In genomic region chr2:43139501-43139900, GRCh38 we compare ENCODE assay signal across 13 cellular contexts.
DNase-seq lines count a peak whose midpoint lies in the region; ATAC-seq and TF ChIP-seq lines count a peak whose summit lies in the region.
"Had no signal": no experiment of that assay in that cellular context is flagged by ENCODE, and none has a peak within 500 bp of the region (broad histone marks: within the 10 kb centered on the region; RNA-seq: fewer than 3 reads in every experiment).

No MANE protein-coding gene starts in this region.

- intact Hi-C loops in IMR-90 (cut with micrococcal nuclease) (no loop called here), natural killer cell (cut with micrococcal nuclease) (loop anchor here (5.0 kb wide), 1 partner anchor 327 kb away; no protein-coding TSS in a partner anchor)

- no peak overlapping the region for H4K8ac ChIP-seq in IMR-90 (ENCODE audit: low read depth in 2 of 2, low read length in 2 of 2)

- peaks cover 46 to 74% (median 65%) of the 10 kb centered on the region in 10 experiments for H3K4me1 ChIP-seq in BLaER1 treated with 17β-estradiol and CSF1 and Interleukin-3, amounts not matched to agents 10 nM and 100 nM
- H3K4me1 ChIP-seq in IMR-90 (ENCODE audit: control insufficient read depth, insufficient read depth, low read length): peaks cover 2% of the 10 kb centered on the region; the same call in 1 of the 2 replicates
- H3K4me1 ChIP-seq: SJCRH30 had no signal

- peak overlapping the region in 6 of 11 experiments; percentile 0 to 47 (median 32); a peak in 6 of 22 replicates for H3K27ac ChIP-seq in BLaER1 treated with 17β-estradiol and CSF1 and Interleukin-3, amounts not matched to agents 10 nM and 100 nM
- no peak overlapping the region for H3K27ac ChIP-seq in IMR-90 (ENCODE audit: insufficient read depth, low read length)
- H3K27ac ChIP-seq: SJCRH30 had no signal

- H3K4ac ChIP-seq in IMR-90 (ENCODE audit: low read depth, low read length): no peak overlapping the region

- H3K27me3 Mint-ChIP-seq in activated naive CD8-positive, alpha-beta T cell treated with anti-CD3 and anti-CD28 coated beads, Interleukin-2, amount 10 ng/mL, durations not matched to agents 7 days and 5 days: no peaks in the 10 kb centered on the region
- no peaks in the 10 kb centered on the region for H3K27me3 Mint-ChIP-seq in natural killer cell (ENCODE audit: low read depth in 2 of 2)

- peak overlapping the region; percentile 94 for H3K27ac Mint-ChIP-seq in activated naive CD8-positive, alpha-beta T cell treated with anti-CD3 and anti-CD28 coated beads, Interleukin-2, amount 10 ng/mL, durations not matched to agents 7 days and 5 days
- H3K27ac Mint-ChIP-seq in natural killer cell: peak overlapping the region; percentile 87 to 96

- TF ChIP-seq CTCF in IMR-90 (conservative IDR thresholded peaks at IDR 0.05; ENCODE audit: low read depth, low read length) (no peak), natural killer cell (IDR thresholded peaks at IDR 0.05) (no peak)

- no peak overlapping the region for H2BK20ac ChIP-seq in IMR-90 (ENCODE audit: low read depth, low read length)

- H3K36me3 ChIP-seq in BLaER1 treated with 17β-estradiol and CSF1 and Interleukin-3, amounts not matched to agents 10 nM and 100 nM: no peaks in the 10 kb centered on the region
- no peaks in the 10 kb centered on the region for H3K36me3 ChIP-seq in IMR-90 (ENCODE audit: control insufficient read depth, insufficient read depth, low read length)
- H3K36me3 ChIP-seq: colonic mucosa, SJCRH30 had no signal

- peak overlapping the region; percentile 35 to 77 (median 73) for H3K4me2 ChIP-seq in BLaER1 treated with 17β-estradiol and CSF1 and Interleukin-3, amounts not matched to agents 10 nM and 100 nM
- H3K4me2 ChIP-seq in IMR-90 (ENCODE audit: low read depth, low read length): no peak overlapping the region

- in situ Hi-C loops in IMR-90 (cut with MboI; ENCODE audit: low sequenced_read_pairs): no loop called here

- H3K9me1 ChIP-seq in IMR-90 (ENCODE audit: insufficient read depth, low read length): 0 out of 2 replicates have a peak, but pooled peaks cover 2% of the 10 kb centered on the region

- no peak overlapping the region for H3K18ac ChIP-seq in IMR-90 (ENCODE audit: low read depth, low read length)

- ATAC-seq in IMR-90 (ENCODE audit: low read depth) (no peak), natural killer cell (peak in 1 of 3 donors; percentile 6), GM21423 (IDR thresholded peaks at IDR 0.05; ENCODE audit: unreplicated experiment) (no peak), HG02798 (IDR thresholded peaks at IDR 0.05; ENCODE audit: poor library complexity, unreplicated experiment) (no peak)
- ATAC-seq in activated naive CD8-positive, alpha-beta T cell treated with anti-CD3 and anti-CD28 coated beads, Interleukin-2, amount 10 ng/mL, durations not matched to agents 7 days and 5 days (ENCODE audit: low read depth): no peak

- H4K20me1 ChIP-seq in BLaER1 treated with 17β-estradiol and CSF1 and Interleukin-3, amounts not matched to agents 10 nM and 100 nM: no peaks in the 10 kb centered on the region
- no peaks in the 10 kb centered on the region for H4K20me1 ChIP-seq in IMR-90 (ENCODE audit: insufficient read depth, low read length)

- H2AFZ ChIP-seq in IMR-90 (replicated peaks; ENCODE audit: low read length, poor library complexity): no peak overlapping the region

- no peaks in the 10 kb centered on the region for H3K9me3 ChIP-seq in BLaER1 treated with 17β-estradiol and CSF1 and Interleukin-3, amounts not matched to agents 10 nM and 100 nM (replicated peaks in 1 of 11)
- H3K9me3 ChIP-seq in IMR-90 (ENCODE audit: control insufficient read depth, insufficient read depth, low read length): no peaks in the 10 kb centered on the region
- H3K9me3 ChIP-seq: colonic mucosa, SJCRH30 had no signal

- TF ChIP-seq RAD21 in IMR-90 (IDR thresholded peaks at IDR 0.05; ENCODE audit: low read length): no peak

- no peak overlapping the region for H3K14ac ChIP-seq in IMR-90 (replicated peaks; ENCODE audit: low read depth, low read length)

- CTCF ChIA-PET in IMR-90 (lab: Yijun Ruan, JAX): interaction anchor here (0.8 kb wide), 1 partner anchor 10 kb away, joined by 8 read pairs; no protein-coding TSS in a partner anchor

- peak overlapping the region; percentile 76 for H3K4me3 Mint-ChIP-seq in activated naive CD8-positive, alpha-beta T cell treated with anti-CD3 and anti-CD28 coated beads, Interleukin-2, amount 10 ng/mL, durations not matched to agents 7 days and 5 days
- peak overlapping the region; percentile 87 for H3K4me3 Mint-ChIP-seq in natural killer cell

- no peak for TF ChIP-seq POLR2A in IMR-90 (IDR thresholded peaks at IDR 0.05; ENCODE audit: low read depth, low read length)

- H3K9me3 Mint-ChIP-seq in activated naive CD8-positive, alpha-beta T cell treated with anti-CD3 and anti-CD28 coated beads, Interleukin-2, amount 10 ng/mL, durations not matched to agents 7 days and 5 days: no peaks in the 10 kb centered on the region
- no peaks in the 10 kb centered on the region for H3K9me3 Mint-ChIP-seq in natural killer cell

- H3K27me3 ChIP-seq in BLaER1 treated with 17β-estradiol and CSF1 and Interleukin-3, amounts not matched to agents 10 nM and 100 nM: no peaks in the 10 kb centered on the region
- H3K27me3 ChIP-seq in IMR-90 (ENCODE audit: control insufficient read depth, insufficient read depth, low read length): no peaks in the 10 kb centered on the region
- H3K27me3 ChIP-seq: colonic mucosa, SJCRH30 had no signal

- no peak for DNase-seq in IMR-90
- no peak for DNase-seq in activated naive CD8-positive, alpha-beta T cell treated with anti-CD3 and anti-CD28 coated beads, Interleukin-2, amount 10 ng/mL, durations not matched to agents 7 days and 5 days
- DNase-seq in natural killer cell: no peak
- DNase-seq in A172 (ENCODE audit: low spot score): no peak
- no peak for DNase-seq in NCI-H2171 treated with DMSO at 0.1 percent for 48 hours (lab: John Stamatoyannopoulos, UW)
- DNase-seq: colonic mucosa, COR-L47, Karpas-422, NCI-H187 treated with DMSO at 0.1 percent for 48 hours, SJCRH30 had no signal

- no peak overlapping the region for H2AK9ac ChIP-seq in IMR-90 (replicated peaks; ENCODE audit: low read depth, low read length, poor library complexity)

- H4K91ac ChIP-seq in IMR-90 (ENCODE audit: insufficient read depth, low read depth, low read length): no peak overlapping the region; the same call in 1 of the 2 replicates

- H3K9ac ChIP-seq in BLaER1 treated with 17β-estradiol and CSF1 and Interleukin-3, amounts not matched to agents 10 nM and 100 nM: no peak overlapping the region
- H3K9ac ChIP-seq in IMR-90 (ENCODE audit: low read depth, low read length): no peak overlapping the region

- no peak overlapping the region for H2BK15ac ChIP-seq in IMR-90 (ENCODE audit: low read depth, low read length)

- BruUV-seq in IMR-90 (replicated peaks; lab: Mats Ljungman, UMichigan): no TSS peak

- POLR2A ChIA-PET in IMR-90 (lab: Charles Lee; ENCODE audit: unreplicated experiment): no interaction called here
- POLR2A ChIA-PET in activated naive CD8-positive, alpha-beta T cell treated with anti-CD3 and anti-CD28 coated beads, Interleukin-2, amount 10 ng/mL, durations not matched to agents 7 days and 5 days (lab: Charles Lee): interaction anchor here (0.8 to 22.2 kb wide), 14 partner anchors 9 to 83 kb away, joined by 3 to 1375 read pairs (median 8); partner anchors contain the start of gene ZFP36L2

- H3K36me3 Mint-ChIP-seq in activated naive CD8-positive, alpha-beta T cell treated with anti-CD3 and anti-CD28 coated beads, Interleukin-2, amount 10 ng/mL, durations not matched to agents 7 days and 5 days: peaks cover 23% of the 10 kb centered on the region
- no peaks in the 10 kb centered on the region for H3K36me3 Mint-ChIP-seq in natural killer cell

- H3K4me3 ChIP-seq in BLaER1 treated with 17β-estradiol and CSF1 and Interleukin-3, amounts not matched to agents 10 nM and 100 nM: no peak overlapping the region
- no peak overlapping the region for H3K4me3 ChIP-seq in IMR-90 (ENCODE audit: insufficient read depth, low read depth, low read length)
- H3K4me3 ChIP-seq: colonic mucosa, SJCRH30 had no signal

- H2BK120ac ChIP-seq in IMR-90 (ENCODE audit: low read depth, low read length): no peak overlapping the region

- H3K23ac ChIP-seq in IMR-90 (ENCODE audit: low read depth, low read length): no peak overlapping the region

- H3K4me1 Mint-ChIP-seq in activated naive CD8-positive, alpha-beta T cell treated with anti-CD3 and anti-CD28 coated beads, Interleukin-2, amount 10 ng/mL, durations not matched to agents 7 days and 5 days: peaks cover 69% of the 10 kb centered on the region
- peaks cover 61 to 76% of the 10 kb centered on the region in 2 donors for H3K4me1 Mint-ChIP-seq in natural killer cell

- no peaks in the 10 kb centered on the region for H3K79me1 ChIP-seq in IMR-90 (ENCODE audit: low read depth in 1 of 2, low read length in 2 of 2)

- WGBS in IMR-90 (ENCODE audit: extremely low coverage in 2 of 2, insufficient read length in 1 of 2), 2 experiments: no CpG with 5 or more reads among the region's 4 CpGs

- H2AK5ac ChIP-seq in IMR-90 (ENCODE audit: low read depth, low read length): 0 out of 2 replicates have a peak overlapping the region, but pooled peaks have one; percentile 43

- H2BK5ac ChIP-seq in IMR-90 (ENCODE audit: low read depth, low read length, poor library complexity, severe bottlenecking): no peak overlapping the region

- H3K56ac ChIP-seq in IMR-90 (ENCODE audit: extremely low read depth, insufficient read depth, low read length): no peak overlapping the region

- dilution Hi-C loops in IMR-90 (cut with HindIII; ENCODE audit: low sequenced_read_pairs, unreplicated experiment): no loop called here

- H4K5ac ChIP-seq in IMR-90 (ENCODE audit: low read depth, low read length): no peak overlapping the region

TF ChIP-seq in IMR-90, 13 proteins besides CTCF, POLR2A, EP300 and RAD21 (continues in another document):
- TF ChIP-seq SMC3 (IDR thresholded peaks at IDR 0.05; ENCODE audit: low read depth, low read length) (no peak), FOS (IDR thresholded peaks at IDR 0.05; ENCODE audit: low read depth, low read length) (no peak), RCOR1 (IDR thresholded peaks at IDR 0.05; ENCODE audit: insufficient replicate concordance, low read length) (no peak), NFE2L2 (IDR thresholded peaks at IDR 0.05; ENCODE audit: low read depth, low read length) (no peak), RFX5 (IDR thresholded peaks at IDR 0.05; ENCODE audit: low read depth, low read length) (no peak), BHLHE40 (IDR thresholded peaks at IDR 0.05; ENCODE audit: low read depth, low read length) (no peak), MAZ (IDR thresholded peaks at IDR 0.05; ENCODE audit: borderline replicate concordance, low read depth, low read length) (no peak), CHD1 (IDR thresholded peaks at IDR 0.05; ENCODE audit: low read depth, low read length) (no peak)
